ENCODE assay signal across 14 cellular contexts in the genomic region with DNA sequence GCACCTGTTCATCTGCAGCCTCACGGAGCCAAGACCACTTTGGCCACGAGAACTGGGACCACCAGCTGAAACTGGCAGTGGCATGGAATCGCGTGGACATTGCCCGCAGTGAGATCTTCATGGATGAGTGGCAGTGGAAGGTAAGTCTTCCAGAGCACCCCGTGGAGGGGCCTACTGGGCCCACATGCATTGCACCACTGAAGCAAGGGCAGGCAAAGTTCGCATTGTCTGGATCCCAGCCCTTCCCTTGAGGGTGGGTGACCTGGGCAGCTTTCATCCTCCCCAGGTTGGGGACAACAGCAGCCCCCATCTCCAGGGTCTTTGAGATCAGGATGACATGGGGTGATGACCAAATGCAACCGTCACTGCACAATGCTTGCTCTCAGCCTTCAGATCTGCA. TPM values are rescaled to one million over a fixed set of nuclear protein-coding genes. Genes with fewer than 3 reads are reported as not detected.
A peak's percentile ranks its signal among the peaks of the same experiment; 100 is the strongest.
DNase-seq lines count a peak whose midpoint lies in the region; ATAC-seq and TF ChIP-seq lines count a peak whose summit lies in the region.
"Had no signal": no experiment of that assay in that cellular context is flagged by ENCODE, and none has a peak within 500 bp of the region (broad histone marks: within the 10 kb centered on the region; RNA-seq: fewer than 3 reads in every experiment).

No MANE protein-coding gene starts in this region.

- H3K27me3 Mint-ChIP-seq in activated CD8-positive, alpha-beta memory T cell treated with anti-CD3 and anti-CD28 coated beads, Interleukin-2, amount 10 ng/mL, durations not matched to agents 7 days and 5 days = peaks cover 2% of the 10 kb centered on the region
- H3K27me3 Mint-ChIP-seq: CD4-positive, alpha-beta memory T cell had no signal

- no peaks in the 10 kb centered on the region for H3K9me3 Mint-ChIP-seq in activated CD8-positive, alpha-beta memory T cell treated with anti-CD3 and anti-CD28 coated beads, Interleukin-2, amount 10 ng/mL, durations not matched to agents 7 days and 5 days (ENCODE audit: low read depth)

- intact Hi-C loops in upper lobe of right lung (cut with DNase I) = no loop called here

- H3K9me3 ChIP-seq in upper lobe of right lung = peaks cover 5% of the 10 kb centered on the region
- H3K9me3 ChIP-seq: BE2C had no signal

- H3K27ac ChIP-seq in upper lobe of right lung = no peak overlapping the region
- H3K27ac ChIP-seq: C4-2B had no signal

- TF ChIP-seq CTCF in GM13977 (IDR thresholded peaks at IDR 0.05; ENCODE audit: extremely low read depth, insufficient read depth, missing control alignments) = no peak
- no peak for TF ChIP-seq CTCF in upper lobe of right lung (IDR thresholded peaks at IDR 0.05)

- H3K27me3 ChIP-seq in upper lobe of right lung = peaks cover 9% of the 10 kb centered on the region
- H3K27me3 ChIP-seq: BE2C had no signal

- no peak overlapping the region for H3K4me3 Mint-ChIP-seq in activated CD8-positive, alpha-beta memory T cell treated with anti-CD3 and anti-CD28 coated beads, Interleukin-2, amount 10 ng/mL, durations not matched to agents 7 days and 5 days
- H3K4me3 Mint-ChIP-seq: CD4-positive, alpha-beta memory T cell had no signal

- no peak overlapping the region for H3K4me3 ChIP-seq in upper lobe of right lung

- no peaks in the 10 kb centered on the region for H3K4me1 ChIP-seq in upper lobe of right lung
- H3K4me1 ChIP-seq: BE2C had no signal

- no peak for ATAC-seq in activated CD8-positive, alpha-beta memory T cell treated with anti-CD3 and anti-CD28 coated beads, Interleukin-2, amount 10 ng/mL, durations not matched to agents 7 days and 5 days
- ATAC-seq in upper lobe of right lung = no peak
- ATAC-seq: HCT116 had no signal

- H3K36me3 Mint-ChIP-seq in activated CD8-positive, alpha-beta memory T cell treated with anti-CD3 and anti-CD28 coated beads, Interleukin-2, amount 10 ng/mL, durations not matched to agents 7 days and 5 days = peaks cover 19% of the 10 kb centered on the region

- in situ Hi-C loops in GM13977 (cut with MboI; ENCODE audit: low pct_unique_long_range_greater_than_20kb, low sequenced_read_pairs, unreplicated experiment) = no loop called here

- CTCF ChIA-PET in activated CD8-positive, alpha-beta memory T cell treated with anti-CD3 and anti-CD28 coated beads, Interleukin-2, amount 10 ng/mL, durations not matched to agents 7 days and 5 days (lab: Charles Lee) = no interaction called here

- H3K36me3 ChIP-seq in upper lobe of right lung = no peaks in the 10 kb centered on the region
- H3K36me3 ChIP-seq: BE2C had no signal

- peak; percentile 15 for DNase-seq in activated CD8-positive, alpha-beta memory T cell treated with anti-CD3 and anti-CD28 coated beads, Interleukin-2, amount 10 ng/mL, durations not matched to agents 7 days and 5 days
- no peak for DNase-seq in activated CD8-positive, alpha-beta memory T cell treated with anti-CD3 and anti-CD28 coated beads, Interleukin-2, amount 50 U/mL, for 4 hours
- DNase-seq in GM13977 (ENCODE audit: low spot score) (peak; percentile 11), mesenteric fat pad (ENCODE audit: low spot score) (peak; percentile 60), upper lobe of right lung (peak; percentile 50), NCI-H2107 (lab: John Stamatoyannopoulos, UW) (no peak), OCI-M2 (lab: John Stamatoyannopoulos, UW; ENCODE audit: unreplicated experiment) (no peak)
- DNase-seq: BE2C; CD4-positive, alpha-beta memory T cell; DMS153; DMS79 treated with DMSO at 0.1 percent for 48 hours; EL had no signal

- H3K27ac Mint-ChIP-seq in activated CD8-positive, alpha-beta memory T cell treated with anti-CD3 and anti-CD28 coated beads, Interleukin-2, amount 10 ng/mL, durations not matched to agents 7 days and 5 days = no peak overlapping the region
- H3K27ac Mint-ChIP-seq: CD4-positive, alpha-beta memory T cell had no signal

- peaks cover 6% of the 10 kb centered on the region for H3K4me1 Mint-ChIP-seq in activated CD8-positive, alpha-beta memory T cell treated with anti-CD3 and anti-CD28 coated beads, Interleukin-2, amount 10 ng/mL, durations not matched to agents 7 days and 5 days

RNA-seq across cellular contexts. Expression of a gene that starts 37.5 kb away (rescaled TPM):
- total RNA-seq in activated CD8-positive, alpha-beta memory T cell treated with anti-CD3 and anti-CD28 coated beads, Interleukin-2, amount 10 ng/mL, durations not matched to agents 7 days and 5 days = 10 to 100 TPM; 21.2 to 32.7 TPM
- total RNA-seq in mesenteric fat pad (12.0 TPM), upper lobe of right lung (10.0 TPM)

RNA-seq across cellular contexts. Expression of a gene that starts 51.7 kb away (rescaled TPM):
- 10 to 100 TPM; 14.8 to 15.3 TPM for total RNA-seq in activated CD8-positive, alpha-beta memory T cell treated with anti-CD3 and anti-CD28 coated beads, Interleukin-2, amount 10 ng/mL, durations not matched to agents 7 days and 5 days
- total RNA-seq in mesenteric fat pad = 17.4 TPM
- 25.4 TPM for total RNA-seq in upper lobe of right lung

Comparison
In these comparisons a context has a peak if more than half of its experiments do, and no peak if none do; other contexts are left out.
1. DNase-seq: peak in activated CD8-positive, alpha-beta memory T cell treated with anti-CD3 and anti-CD28 coated beads, Interleukin-2, amount 10 ng/mL, durations not matched to agents 7 days and 5 days (single experiment), GM13977 (single experiment), mesenteric fat pad (single experiment) and upper lobe of right lung (single experiment); none in activated CD8-positive, alpha-beta memory T cell treated with anti-CD3 and anti-CD28 coated beads, Interleukin-2, amount 50 U/mL, for 4 hours (single experiment), NCI-H2107 (single experiment) and OCI-M2 (single experiment).